8 cellular contexts compared by ENCODE assay signal in the genomic region with DNA sequence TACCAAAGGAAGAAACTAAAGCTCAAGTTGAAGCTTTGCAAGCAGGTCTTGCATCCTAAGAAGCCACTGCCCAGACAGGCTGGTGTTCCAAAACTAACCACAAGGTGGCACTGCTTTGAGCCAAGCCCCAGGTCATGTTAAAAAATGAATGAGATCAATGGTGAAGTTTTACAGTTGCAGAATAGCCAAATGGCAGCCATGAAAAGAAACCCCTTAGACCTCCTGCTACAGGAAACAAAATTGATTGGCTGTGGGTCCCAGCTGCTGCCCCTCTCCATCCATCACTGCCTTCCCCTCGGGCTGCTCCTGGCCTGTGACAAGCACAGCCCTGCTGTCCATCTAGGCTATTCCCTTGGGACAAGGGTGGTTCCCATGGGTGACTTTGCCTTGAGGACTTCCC. TPM values are rescaled to one million over a fixed set of nuclear protein-coding genes. Genes with fewer than 3 reads are reported as not detected.
DNase-seq lines count a peak whose midpoint lies in the region; ATAC-seq, FAIRE-seq and TF ChIP-seq lines count a peak whose summit lies in the region.

No MANE protein-coding gene starts in this region.

- ATAC-seq in GM23338 (peak; percentile 77), GM21515 (IDR thresholded peaks at IDR 0.05; ENCODE audit: unreplicated experiment) (no peak)

- in situ Hi-C loops in brain microvascular endothelial cell (cut with HindIII; ENCODE audit: low pct_ligation_motif_present, low sequenced_read_pairs), result no loop called here

- H3K4me2 ChIP-seq in GM23338, result no peak overlapping the region

- TF ChIP-seq CTCF in GM23338 (conservative IDR thresholded peaks at IDR 0.05; ENCODE audit: low read depth in 2 of 2), result peak; percentile 90 to 92
- peak; percentile 93 for TF ChIP-seq CTCF in brain microvascular endothelial cell (IDR thresholded peaks at IDR 0.05; ENCODE audit: low read depth, low read length, missing control alignments)

- H3F3A ChIP-seq in GM23338 (replicated peaks; ENCODE audit: low read depth), result no peaks in the 10 kb centered on the region; the same call in 1 of the 2 replicates

- no peak overlapping the region for H3K27ac Mint-ChIP-seq in GM23338

- no peaks in the 10 kb centered on the region for H3K9me3 Mint-ChIP-seq in GM23338

- no peak overlapping the region for H3K27ac ChIP-seq in GM23338 (ENCODE audit: low read depth)
- no peak overlapping the region for H3K27ac ChIP-seq in brain microvascular endothelial cell

- no peak overlapping the region for H3K4me3 Mint-ChIP-seq in GM23338

- FAIRE-seq in TTC549 (lab: Jason Lieb, UNC), result peak; percentile 3

- no peaks in the 10 kb centered on the region for H3K9me2 ChIP-seq in GM23338 (ENCODE audit: insufficient read depth)

- H3K4me3 ChIP-seq in GM23338 (no peak overlapping the region), brain microvascular endothelial cell (ENCODE audit: low read depth, low read length) (no peak overlapping the region)

- H2AFZ ChIP-seq in GM23338, result no peak overlapping the region

- H3K36me3 ChIP-seq in GM23338 (ENCODE audit: insufficient read depth) (no peaks in the 10 kb centered on the region), brain microvascular endothelial cell (replicated peaks) (no peaks in the 10 kb centered on the region)

- no peaks in the 10 kb centered on the region for H3K27me3 ChIP-seq in GM23338 (ENCODE audit: insufficient read depth)
- H3K27me3 ChIP-seq in brain microvascular endothelial cell (replicated peaks), result no peaks in the 10 kb centered on the region

- no peaks in the 10 kb centered on the region for H3K4me1 ChIP-seq in GM23338 (ENCODE audit: insufficient read depth)

- H3K27me3 Mint-ChIP-seq in GM23338 (ENCODE audit: insufficient read depth, low read depth, poor library complexity), result peaks cover 6% of the 10 kb centered on the region

- H3K36me3 Mint-ChIP-seq in GM23338 (ENCODE audit: low read depth), result peaks cover 12% of the 10 kb centered on the region

- H3K79me2 ChIP-seq in GM23338 (replicated peaks; ENCODE audit: insufficient read depth), result no peaks in the 10 kb centered on the region

- H3K4me1 Mint-ChIP-seq in GM23338, result peaks cover 2% of the 10 kb centered on the region; the same call in 1 of the 3 replicates

- DNase-seq in DMS53 (lab: John Stamatoyannopoulos, UW) (peak; percentile 63), GM23338 (ENCODE audit: low spot score) (peak; percentile 84), NCI-H1105 (lab: John Stamatoyannopoulos, UW) (peak; percentile 17), brain microvascular endothelial cell (peak; percentile 78), iris pigment epithelial cell (ENCODE audit: low read depth) (peak; percentile 83)
- peak; percentile 79 for DNase-seq in stimulated activated CD4-positive, alpha-beta T cell treated with anti-CD3 and anti-CD28 coated beads, Interleukin-1b, Interleukin-23, amount 100 ng/mL, for 48 hours

- H4K20me1 ChIP-seq in GM23338 (replicated peaks; ENCODE audit: insufficient read depth), result no peaks in the 10 kb centered on the region

TF ChIP-seq in GM23338, 12 proteins besides CTCF, POLR2A, EP300 and RAD21 (continues in another document):
- TF ChIP-seq NANOG (IDR thresholded peaks at IDR 0.05; ENCODE audit: borderline replicate concordance), result no peak
- TF ChIP-seq, protein P1, sequence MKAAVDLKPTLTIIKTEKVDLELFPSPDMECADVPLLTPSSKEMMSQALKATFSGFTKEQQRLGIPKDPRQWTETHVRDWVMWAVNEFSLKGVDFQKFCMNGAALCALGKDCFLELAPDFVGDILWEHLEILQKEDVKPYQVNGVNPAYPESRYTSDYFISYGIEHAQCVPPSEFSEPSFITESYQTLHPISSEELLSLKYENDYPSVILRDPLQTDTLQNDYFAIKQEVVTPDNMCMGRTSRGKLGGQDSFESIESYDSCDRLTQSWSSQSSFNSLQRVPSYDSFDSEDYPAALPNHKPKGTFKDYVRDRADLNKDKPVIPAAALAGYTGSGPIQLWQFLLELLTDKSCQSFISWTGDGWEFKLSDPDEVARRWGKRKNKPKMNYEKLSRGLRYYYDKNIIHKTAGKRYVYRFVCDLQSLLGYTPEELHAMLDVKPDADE (IDR thresholded peaks at IDR 0.05), result no peak
- no peak for TF ChIP-seq EZH2 (IDR thresholded peaks at IDR 0.05; ENCODE audit: low read depth, unreplicated experiment)
- TF ChIP-seq EZH2phosphoT487 (IDR thresholded peaks at IDR 0.05; ENCODE audit: unreplicated experiment), result no peak
- TF ChIP-seq, protein P2, sequence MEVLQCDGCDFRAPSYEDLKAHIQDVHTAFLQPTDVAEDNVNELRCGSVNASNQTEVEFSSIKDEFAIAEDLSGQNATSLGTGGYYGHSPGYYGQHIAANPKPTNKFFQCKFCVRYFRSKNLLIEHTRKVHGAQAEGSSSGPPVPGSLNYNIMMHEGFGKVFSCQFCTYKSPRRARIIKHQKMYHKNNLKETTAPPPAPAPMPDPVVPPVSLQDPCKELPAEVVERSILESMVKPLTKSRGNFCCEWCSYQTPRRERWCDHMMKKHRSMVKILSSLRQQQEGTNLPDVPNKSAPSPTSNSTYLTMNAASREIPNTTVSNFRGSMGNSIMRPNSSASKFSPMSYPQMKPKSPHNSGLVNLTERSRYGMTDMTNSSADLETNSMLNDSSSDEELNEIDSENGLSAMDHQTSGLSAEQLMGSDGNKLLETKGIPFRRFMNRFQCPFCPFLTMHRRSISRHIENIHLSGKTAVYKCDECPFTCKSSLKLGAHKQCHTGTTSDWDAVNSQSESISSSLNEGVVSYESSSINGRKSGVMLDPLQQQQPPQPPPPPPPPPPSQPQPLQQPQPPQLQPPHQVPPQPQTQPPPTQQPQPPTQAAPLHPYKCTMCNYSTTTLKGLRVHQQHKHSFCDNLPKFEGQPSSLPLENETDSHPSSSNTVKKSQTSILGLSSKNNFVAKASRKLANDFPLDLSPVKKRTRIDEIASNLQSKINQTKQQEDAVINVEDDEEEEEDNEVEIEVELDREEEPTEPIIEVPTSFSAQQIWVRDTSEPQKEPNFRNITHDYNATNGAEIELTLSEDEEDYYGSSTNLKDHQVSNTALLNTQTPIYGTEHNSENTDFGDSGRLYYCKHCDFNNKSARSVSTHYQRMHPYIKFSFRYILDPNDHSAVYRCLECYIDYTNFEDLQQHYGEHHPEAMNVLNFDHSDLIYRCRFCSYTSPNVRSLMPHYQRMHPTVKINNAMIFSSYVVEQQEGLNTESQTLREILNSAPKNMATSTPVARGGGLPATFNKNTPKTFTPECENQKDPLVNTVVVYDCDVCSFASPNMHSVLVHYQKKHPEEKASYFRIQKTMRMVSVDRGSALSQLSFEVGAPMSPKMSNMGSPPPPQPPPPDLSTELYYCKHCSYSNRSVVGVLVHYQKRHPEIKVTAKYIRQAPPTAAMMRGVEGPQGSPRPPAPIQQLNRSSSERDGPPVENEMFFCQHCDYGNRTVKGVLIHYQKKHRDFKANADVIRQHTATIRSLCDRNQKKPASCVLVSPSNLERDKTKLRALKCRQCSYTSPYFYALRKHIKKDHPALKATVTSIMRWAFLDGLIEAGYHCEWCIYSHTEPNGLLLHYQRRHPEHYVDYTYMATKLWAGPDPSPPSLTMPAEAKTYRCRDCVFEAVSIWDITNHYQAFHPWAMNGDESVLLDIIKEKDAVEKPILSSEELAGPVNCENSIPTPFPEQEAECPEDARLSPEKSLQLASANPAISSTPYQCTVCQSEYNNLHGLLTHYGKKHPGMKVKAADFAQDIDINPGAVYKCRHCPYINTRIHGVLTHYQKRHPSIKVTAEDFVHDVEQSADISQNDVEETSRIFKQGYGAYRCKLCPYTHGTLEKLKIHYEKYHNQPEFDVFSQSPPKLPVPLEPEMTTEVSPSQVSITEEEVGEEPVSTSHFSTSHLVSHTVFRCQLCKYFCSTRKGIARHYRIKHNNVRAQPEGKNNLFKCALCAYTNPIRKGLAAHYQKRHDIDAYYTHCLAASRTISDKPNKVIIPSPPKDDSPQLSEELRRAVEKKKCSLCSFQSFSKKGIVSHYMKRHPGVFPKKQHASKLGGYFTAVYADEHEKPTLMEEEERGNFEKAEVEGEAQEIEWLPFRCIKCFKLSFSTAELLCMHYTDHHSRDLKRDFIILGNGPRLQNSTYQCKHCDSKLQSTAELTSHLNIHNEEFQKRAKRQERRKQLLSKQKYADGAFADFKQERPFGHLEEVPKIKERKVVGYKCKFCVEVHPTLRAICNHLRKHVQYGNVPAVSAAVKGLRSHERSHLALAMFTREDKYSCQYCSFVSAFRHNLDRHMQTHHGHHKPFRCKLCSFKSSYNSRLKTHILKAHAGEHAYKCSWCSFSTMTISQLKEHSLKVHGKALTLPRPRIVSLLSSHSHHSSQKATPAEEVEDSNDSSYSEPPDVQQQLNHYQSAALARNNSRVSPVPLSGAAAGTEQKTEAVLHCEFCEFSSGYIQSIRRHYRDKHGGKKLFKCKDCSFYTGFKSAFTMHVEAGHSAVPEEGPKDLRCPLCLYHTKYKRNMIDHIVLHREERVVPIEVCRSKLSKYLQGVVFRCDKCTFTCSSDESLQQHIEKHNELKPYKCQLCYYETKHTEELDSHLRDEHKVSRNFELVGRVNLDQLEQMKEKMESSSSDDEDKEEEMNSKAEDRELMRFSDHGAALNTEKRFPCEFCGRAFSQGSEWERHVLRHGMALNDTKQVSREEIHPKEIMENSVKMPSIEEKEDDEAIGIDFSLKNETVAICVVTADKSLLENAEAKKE (CRISPR knock-in tag; IDR thresholded peaks at IDR 0.05), result no peak
- TF ChIP-seq ZNF331 (CRISPR knock-in tag; IDR thresholded peaks at IDR 0.05; ENCODE audit: low read depth), result no peak

RNA-seq across cellular contexts. Expression of a gene that starts 20.7 kb away (rescaled TPM):
- total RNA-seq in GM23338 (2014; rRNA removed; shearing (Covaris generic)), result 25.3 and 25.8 TPM in 2 replicates
- polyA plus RNA-seq in GM23338 (2016; fragmentation: Nextera tagmentation; extraction: Ambion mirVana), result 19.4 and 21.6 TPM in 2 replicates

RNA-seq across cellular contexts. Expression of a gene that starts 47.5 kb away (rescaled TPM):
- 15.5 and 18.7 TPM in 2 replicates for total RNA-seq in GM23338 (2014; rRNA removed; shearing (Covaris generic))
- 12.1 and 12.7 TPM in 2 replicates for polyA plus RNA-seq in GM23338 (2016; fragmentation: Nextera tagmentation; extraction: Ambion mirVana)

RNA-seq across cellular contexts. Expression of a gene that starts 47.7 kb away (rescaled TPM):
- 3.9 and 8.0 TPM in 2 replicates for total RNA-seq in GM23338 (2014; rRNA removed; shearing (Covaris generic))
- polyA plus RNA-seq in GM23338 (2016; fragmentation: Nextera tagmentation; extraction: Ambion mirVana), result 1.4 and 1.7 TPM in 2 replicates

Comparison
In these comparisons a context has a peak if more than half of its experiments do, and no peak if none do; other contexts are left out.
1. DNase-seq: peak in every context shown above with its lines; median percentile 84 in GM23338; 83 in iris pigment epithelial cell; 79 in stimulated activated CD4-positive, alpha-beta T cell treated with anti-CD3 and anti-CD28 coated beads, Interleukin-1b, Interleukin-23, amount 100 ng/mL, for 48 hours; 78 in brain microvascular endothelial cell; 63 in DMS53; 17 in NCI-H1105.